Comparison of ENCODE assay signal across 1 cellular context in genomic region chr1:51877434-51878306, GRCh38.
TF ChIP-seq lines count a peak whose summit lies in the region.

No MANE protein-coding gene starts in this region.

TF ChIP-seq in H1, 55 proteins besides CTCF, POLR2A, EP300 and RAD21 (continued from another document):
- TF ChIP-seq HDAC2 (IDR thresholded peaks at IDR 0.05; ENCODE audit: borderline replicate concordance in 1 of 2, low read depth in 2 of 2, low read length in 2 of 2), result no peak; a peak in 1 of 4 replicates
- 0 out of 4 replicates have a peak, but pooled peaks have one; percentile 20 to 59 for TF ChIP-seq SIN3A (conservative IDR thresholded peaks at IDR 0.05 in 1 of 2, IDR thresholded peaks at IDR 0.05 in 1 of 2; ENCODE audit: low read depth in 1 of 2, low read length in 2 of 2)
- TF ChIP-seq HDAC6 (IDR thresholded peaks at IDR 0.05; ENCODE audit: low read depth, low read length), result no peak
- no peak for TF ChIP-seq CHD7 (IDR thresholded peaks at IDR 0.05; ENCODE audit: insufficient replicate concordance, low read length)
- peak; percentile 84 for TF ChIP-seq SAP30 (IDR thresholded peaks at IDR 0.05; ENCODE audit: insufficient read depth, insufficient replicate concordance, low read length)
- TF ChIP-seq CTBP2 (IDR thresholded peaks at IDR 0.05; ENCODE audit: borderline replicate concordance, insufficient read depth, insufficient read length, low read length), result no peak
